19 cellular contexts compared by ENCODE assay signal in genomic region chr19:52679598-52679997, GRCh38. TPM values are rescaled to one million over a fixed set of nuclear protein-coding genes. Genes with fewer than 3 reads are reported as not detected.
A peak's percentile ranks its signal among the peaks of the same experiment; 100 is the strongest.
DNase-seq lines count a peak whose midpoint lies in the region; ATAC-seq and TF ChIP-seq lines count a peak whose summit lies in the region.
"Had no signal": no experiment of that assay in that cellular context is flagged by ENCODE, and none has a peak within 500 bp of the region (broad histone marks: within the 10 kb centered on the region; RNA-seq: fewer than 3 reads in every experiment).

No MANE protein-coding gene starts in this region.

- POLR2A ChIA-PET in activated CD8-positive, alpha-beta T cell treated with anti-CD3 and anti-CD28 coated beads, Interleukin-2, amount 10 ng/mL, durations not matched to agents 7 days and 5 days (lab: Charles Lee) = interaction anchor here (0.6 kb wide), 1 partner anchor 94 kb away, joined by 3 read pairs; no protein-coding TSS in a partner anchor
- POLR2A ChIA-PET in activated CD8-positive, alpha-beta T cell treated with anti-CD3 and anti-CD28 coated beads for 36 hours (lab: Charles Lee) = no interaction called here
- POLR2A ChIA-PET in PC-3 (lab: Charles Lee; ENCODE audit: unreplicated experiment) = no interaction called here

- no peaks in the 10 kb centered on the region for H3K27me3 Mint-ChIP-seq in activated CD8-positive, alpha-beta T cell treated with anti-CD3 and anti-CD28 coated beads, Interleukin-2, amount 10 ng/mL, durations not matched to agents 7 days and 5 days (ENCODE audit: low read depth)
- H3K27me3 Mint-ChIP-seq in activated CD8-positive, alpha-beta T cell treated with anti-CD3 and anti-CD28 coated beads for 36 hours = no peaks in the 10 kb centered on the region

- no peaks in the 10 kb centered on the region for H3K9me3 ChIP-seq in PC-3 (ENCODE audit: low read length)
- peaks cover 7 to 53% of the 10 kb centered on the region in 2 donors for H3K9me3 ChIP-seq in neuronal stem cell (replicated peaks in 1 of 2; ENCODE audit: control insufficient read depth in 2 of 2, insufficient read depth in 1 of 2, low read depth in 1 of 2, low read length in 2 of 2)
- H3K9me3 ChIP-seq: BE2C had no signal

- H3K27me3 ChIP-seq in PC-3 (ENCODE audit: low read length) (no peaks in the 10 kb centered on the region), neuronal stem cell (ENCODE audit: control insufficient read depth in 3 of 3, insufficient read depth in 3 of 3, low read depth in 1 of 3, low read length in 3 of 3) (no peaks in the 10 kb centered on the region)
- H3K27me3 ChIP-seq: BE2C, MG63 had no signal

- H2AK5ac ChIP-seq in neuronal stem cell (ENCODE audit: low read depth, low read length) = no peak overlapping the region

- no TSS peak for BruUV-seq in PC-3 (replicated peaks; lab: Mats Ljungman, UMichigan)

- H2BK12ac ChIP-seq in neuronal stem cell (ENCODE audit: low read length) = no peak overlapping the region

- H3K14ac ChIP-seq in neuronal stem cell (ENCODE audit: low read length) = no peak overlapping the region

- H3K23ac ChIP-seq in neuronal stem cell (ENCODE audit: low read depth, low read length, poor library complexity) = no peak overlapping the region

- H3K4me2 ChIP-seq in PC-3 (ENCODE audit: low read length) = no peak overlapping the region
- H3K4me2 ChIP-seq in neuronal stem cell (ENCODE audit: insufficient read depth, low read length, poor library complexity, severe bottlenecking) = no peak overlapping the region
- H3K4me2 ChIP-seq: A549 had no signal

- CTCF ChIA-PET in activated CD8-positive, alpha-beta T cell treated with anti-CD3 and anti-CD28 coated beads, Interleukin-2, amount 10 ng/mL, durations not matched to agents 7 days and 5 days (lab: Charles Lee) = no interaction called here
- CTCF ChIA-PET in activated CD8-positive, alpha-beta T cell treated with anti-CD3 and anti-CD28 coated beads for 36 hours (lab: Charles Lee) = no interaction called here
- CTCF ChIA-PET in PC-3 (lab: Charles Lee) = no interaction called here

- DNase-seq in activated CD8-positive, alpha-beta T cell treated with anti-CD3 and anti-CD28 coated beads, Interleukin-2, amount 10 ng/mL, durations not matched to agents 7 days and 5 days = no peak
- DNase-seq in activated CD8-positive, alpha-beta T cell treated with anti-CD3 and anti-CD28 coated beads for 36 hours = no peak
- DNase-seq in PC-3 = peak; percentile 15
- DNase-seq in mesenteric fat pad (ENCODE audit: low spot score) = peak; percentile 43
- DNase-seq in neuronal stem cell (ENCODE audit: low spot score) = no peak
- no peak for DNase-seq in A172 (ENCODE audit: low spot score)
- no peak for DNase-seq in inferior parietal cortex (ENCODE audit: extremely low spot score)
- DNase-seq: BE2C; EL; MG63; NCI-H1048; NCI-H1417 treated with DMSO at 0.1 percent for 48 hours; NCI-H187; NCI-H2227 treated with DMSO at 0.1 percent for 48 hours; NCI-H510A; NCI-H774; NK-92 treated with Interleukin-12 subunit alpha and Interleukin-12 subunit beta, amount 100 ng/mL, for 24 hours had no signal

- no peak overlapping the region for H2BK15ac ChIP-seq in neuronal stem cell (ENCODE audit: low read length)

- no peaks in the 10 kb centered on the region for H3K9me2 ChIP-seq in PC-3 (replicated peaks; ENCODE audit: low read length)

- no peak for ATAC-seq in activated CD8-positive, alpha-beta T cell treated with anti-CD3 and anti-CD28 coated beads, Interleukin-2, amount 10 ng/mL, durations not matched to agents 7 days and 5 days
- ATAC-seq in activated CD8-positive, alpha-beta T cell treated with anti-CD3 and anti-CD28 coated beads for 36 hours = no peak
- ATAC-seq in PC-3 = no peak
- ATAC-seq: A549, Panc1 had no signal

- no peak overlapping the region for H3K4ac ChIP-seq in neuronal stem cell (ENCODE audit: low read length)

- H3K27ac ChIP-seq in PC-3 (ENCODE audit: low read length) = no peak overlapping the region
- no peak overlapping the region for H3K27ac ChIP-seq in neuronal stem cell (replicated peaks; ENCODE audit: low read length)
- H3K27ac ChIP-seq: A549 had no signal

- no peaks in the 10 kb centered on the region for H3K4me1 ChIP-seq in PC-3 (ENCODE audit: insufficient read depth, low read length)
- H3K4me1 ChIP-seq in neuronal stem cell (ENCODE audit: control insufficient read depth in 2 of 2, insufficient read depth in 1 of 2, low read depth in 1 of 2, low read length in 2 of 2) = no peaks in the 10 kb centered on the region
- H3K4me1 ChIP-seq: A549, BE2C had no signal

- intact Hi-C loops in activated CD8-positive, alpha-beta T cell treated with anti-CD3 and anti-CD28 coated beads for 36 hours (cut with micrococcal nuclease) = no loop called here
- intact Hi-C loops in PC-3 (cut with micrococcal nuclease) = loop anchor here (10.0 kb wide), 1 partner anchor 45 kb away; no protein-coding TSS in a partner anchor

- no peak overlapping the region for H2BK5ac ChIP-seq in neuronal stem cell (ENCODE audit: low read length)

- no peaks in the 10 kb centered on the region for H3F3A ChIP-seq in PC-3 (ENCODE audit: low read length, unreplicated experiment)

- H3K79me1 ChIP-seq in neuronal stem cell (ENCODE audit: low read depth, low read length) = peaks cover 8% of the 10 kb centered on the region

- no peak overlapping the region for H3K4me3 ChIP-seq in PC-3 (ENCODE audit: low read length)
- H3K4me3 ChIP-seq in neuronal stem cell (ENCODE audit: low read length in 2 of 2) = no peak overlapping the region
- H3K4me3 ChIP-seq: A549, MG63 had no signal

- no peak overlapping the region for H3K4me3 Mint-ChIP-seq in activated CD8-positive, alpha-beta T cell treated with anti-CD3 and anti-CD28 coated beads, Interleukin-2, amount 10 ng/mL, durations not matched to agents 7 days and 5 days
- no peak overlapping the region for H3K4me3 Mint-ChIP-seq in activated CD8-positive, alpha-beta T cell treated with anti-CD3 and anti-CD28 coated beads for 36 hours

- H4K91ac ChIP-seq in neuronal stem cell (ENCODE audit: low read depth, low read length, poor library complexity) = no peak overlapping the region

- H3K27ac Mint-ChIP-seq in activated CD8-positive, alpha-beta T cell treated with anti-CD3 and anti-CD28 coated beads, Interleukin-2, amount 10 ng/mL, durations not matched to agents 7 days and 5 days = peak overlapping the region; percentile 19
- H3K27ac Mint-ChIP-seq in activated CD8-positive, alpha-beta T cell treated with anti-CD3 and anti-CD28 coated beads for 36 hours = no peak overlapping the region

- H2AFZ ChIP-seq in PC-3 (ENCODE audit: low read length) (no peak overlapping the region), neuronal stem cell (ENCODE audit: low read length) (no peak overlapping the region)

- H4K8ac ChIP-seq in neuronal stem cell (ENCODE audit: low read depth, low read length) = no peak overlapping the region

- peaks cover 22% of the 10 kb centered on the region for H3K4me1 Mint-ChIP-seq in activated CD8-positive, alpha-beta T cell treated with anti-CD3 and anti-CD28 coated beads, Interleukin-2, amount 10 ng/mL, durations not matched to agents 7 days and 5 days (ENCODE audit: low read depth)
- H3K4me1 Mint-ChIP-seq in activated CD8-positive, alpha-beta T cell treated with anti-CD3 and anti-CD28 coated beads for 36 hours (ENCODE audit: low read depth) = peaks cover 21% of the 10 kb centered on the region

- peaks cover 73% of the 10 kb centered on the region for H3K36me3 Mint-ChIP-seq in activated CD8-positive, alpha-beta T cell treated with anti-CD3 and anti-CD28 coated beads, Interleukin-2, amount 10 ng/mL, durations not matched to agents 7 days and 5 days (ENCODE audit: low read depth)
- H3K36me3 Mint-ChIP-seq in activated CD8-positive, alpha-beta T cell treated with anti-CD3 and anti-CD28 coated beads for 36 hours (ENCODE audit: low read depth) = peaks cover 50% of the 10 kb centered on the region

- H3K9ac ChIP-seq in PC-3 (ENCODE audit: low read length) (no peak overlapping the region), neuronal stem cell (ENCODE audit: low read depth, low read length, poor library complexity) (no peak overlapping the region)

- H3K36me3 ChIP-seq in PC-3 (ENCODE audit: low read depth, low read length) (peaks cover 55% of the 10 kb centered on the region), neuronal stem cell (replicated peaks in 1 of 2; ENCODE audit: control insufficient read depth in 2 of 2, insufficient read depth in 2 of 2, low read length in 2 of 2) (peaks cover 0 to 50% of the 10 kb centered on the region in 2 donors)
- H3K36me3 ChIP-seq: BE2C had no signal

- no peak overlapping the region for H3K18ac ChIP-seq in neuronal stem cell (ENCODE audit: low read length)

- no peaks in the 10 kb centered on the region for H4K20me1 ChIP-seq in PC-3 (ENCODE audit: low read length)

- no CpG with 5 or more reads among the region's 5 CpGs for WGBS in neuronal stem cell (ENCODE audit: extremely low coverage in 2 of 2, insufficient read length in 2 of 2, insufficient replicate concordance in 1 of 2), 2 donors

- no peak overlapping the region for H2BK120ac ChIP-seq in neuronal stem cell (ENCODE audit: low read depth, low read length)

- H3K9me3 Mint-ChIP-seq in activated CD8-positive, alpha-beta T cell treated with anti-CD3 and anti-CD28 coated beads, Interleukin-2, amount 10 ng/mL, durations not matched to agents 7 days and 5 days (ENCODE audit: insufficient read depth) = peaks cover 12% of the 10 kb centered on the region
- peaks cover 6% of the 10 kb centered on the region for H3K9me3 Mint-ChIP-seq in activated CD8-positive, alpha-beta T cell treated with anti-CD3 and anti-CD28 coated beads for 36 hours

- H3K79me2 ChIP-seq in PC-3 (ENCODE audit: low read length) = peaks cover 82% of the 10 kb centered on the region

- no peak for TF ChIP-seq CTCF in activated CD8-positive, alpha-beta T cell treated with anti-CD3 and anti-CD28 coated beads for 36 hours (IDR thresholded peaks at IDR 0.05)
- TF ChIP-seq CTCF in PC-3 (conservative IDR thresholded peaks at IDR 0.05; ENCODE audit: low read depth, low read length) = no peak

RNA-seq across cellular contexts. Expression of gene ZNF83, which starts 41.4 kb away (rescaled TPM):
- 10 to 100 TPM; 51.5 to 53.5 TPM for total RNA-seq in activated CD8-positive, alpha-beta T cell treated with anti-CD3 and anti-CD28 coated beads, Interleukin-2, amount 10 ng/mL, durations not matched to agents 7 days and 5 days
- total RNA-seq in activated CD8-positive, alpha-beta T cell treated with anti-CD3 and anti-CD28 coated beads for 36 hours = 10 to 100 TPM; 27.4 to 31.1 TPM
- total RNA-seq in PC-3 (2014; rRNA removed) (32.9 and 45.4 TPM in 2 replicates), mesenteric fat pad (30.0 TPM)
- polyA plus RNA-seq in neuronal stem cell (2013, experiment 1 of 2) = 41.4 TPM
- 40.6 TPM for polyA plus RNA-seq in neuronal stem cell (2013, experiment 2 of 2)
- 57.1 and 57.3 TPM in 2 replicates for total RNA-seq in A172 (2014; rRNA removed; shearing (Covaris generic))

RNA-seq across cellular contexts. Expression of gene ZNF611, which starts 55.2 kb away (rescaled TPM):
- total RNA-seq in activated CD8-positive, alpha-beta T cell treated with anti-CD3 and anti-CD28 coated beads, Interleukin-2, amount 10 ng/mL, durations not matched to agents 7 days and 5 days = 10 to 100 TPM; 38.9 to 41.0 TPM
- total RNA-seq in activated CD8-positive, alpha-beta T cell treated with anti-CD3 and anti-CD28 coated beads for 36 hours = 10 to 100 TPM; 18.4 to 20.9 TPM
- total RNA-seq in PC-3 (2014; rRNA removed) = 8.4 and 12.7 TPM in 2 replicates
- 23.1 TPM for total RNA-seq in mesenteric fat pad
- polyA plus RNA-seq in neuronal stem cell (2013, experiment 1 of 2) = 8.8 TPM
- polyA plus RNA-seq in neuronal stem cell (2013, experiment 2 of 2) = 7.4 TPM
- 9.7 and 11.7 TPM in 2 replicates for total RNA-seq in A172 (2014; rRNA removed; shearing (Covaris generic))

Comparison
In these comparisons a context has a peak if more than half of its experiments do, and no peak if none do; other contexts are left out.
1. DNase-seq: peak in PC-3 (single experiment) and mesenteric fat pad (single experiment); none in activated CD8-positive, alpha-beta T cell treated with anti-CD3 and anti-CD28 coated beads, Interleukin-2, amount 10 ng/mL, durations not matched to agents 7 days and 5 days (single experiment), activated CD8-positive, alpha-beta T cell treated with anti-CD3 and anti-CD28 coated beads for 36 hours (single experiment), neuronal stem cell (single experiment), A172 (single experiment) and inferior parietal cortex (single experiment).